Comparison of ENCODE assay signal across 10 cellular contexts in the genomic region with DNA sequence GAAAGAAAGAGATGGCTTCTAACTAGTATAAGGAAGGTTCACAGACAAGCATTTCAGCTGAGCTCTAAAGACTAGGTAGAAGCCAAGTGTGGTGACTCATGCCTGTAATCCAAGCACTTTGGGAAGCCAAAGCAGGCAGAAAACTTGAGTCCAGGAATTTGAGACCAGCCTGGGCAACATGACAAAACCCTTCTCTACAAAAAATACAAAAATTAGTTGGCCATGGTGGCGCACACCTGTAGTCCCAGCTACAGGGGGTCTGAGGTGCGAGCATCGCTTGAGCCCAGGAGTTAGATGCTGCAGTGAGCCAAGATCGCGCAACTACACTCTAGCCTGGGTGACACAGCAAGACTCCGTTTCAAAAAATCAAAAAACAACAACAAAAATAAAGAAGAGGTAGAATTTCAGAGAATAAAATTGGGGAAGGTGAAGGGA. TPM values are rescaled to one million over a fixed set of nuclear protein-coding genes. Genes with fewer than 3 reads are reported as not detected.
DNase-seq lines count a peak whose midpoint lies in the region; FAIRE-seq and TF ChIP-seq lines count a peak whose summit lies in the region.
"Had no signal": no experiment of that assay in that cellular context is flagged by ENCODE, and none has a peak within 500 bp of the region (broad histone marks: within the 10 kb centered on the region; RNA-seq: fewer than 3 reads in every experiment).

No MANE protein-coding gene starts in this region.

- H3K27me3 ChIP-seq in sigmoid colon: no peaks in the 10 kb centered on the region

- peak overlapping the region; percentile 1 to 56 (median 33) for H3K27ac ChIP-seq in sigmoid colon

- no peak for TF ChIP-seq POLR2A in sigmoid colon (IDR thresholded peaks at IDR 0.05)

- FAIRE-seq in G401.6 (lab: Jason Lieb, UNC): peak; percentile 67

- no peaks in the 10 kb centered on the region for H3K36me3 ChIP-seq in sigmoid colon

- no peaks in the 10 kb centered on the region for H3K9me3 ChIP-seq in sigmoid colon

- 93 to 97% methylated on average over 6 of the region's 6 CpGs for WGBS in sigmoid colon, 2 donors

- intact Hi-C loops in sigmoid colon (cut with DNase I): loop anchor here (5.0 kb wide), 1 partner anchor 38 kb away; no protein-coding TSS in a partner anchor

- TF ChIP-seq EP300 in sigmoid colon (IDR thresholded peaks at IDR 0.05): no peak

- DNase-seq in RPMI7951 (ENCODE audit: low read depth): peak; percentile 76
- peak; percentile 84 for DNase-seq in fibroblast of mammary gland (ENCODE audit: low read depth)
- DNase-seq in sigmoid colon: no peak
- DNase-seq in SK-N-DZ (ENCODE audit: low spot score): no peak
- no peak for DNase-seq in NCI-H526 treated with DMSO at 0.1 percent for 48 hours (lab: John Stamatoyannopoulos, UW)
- no peak for DNase-seq in NCI-H2081 treated with DMSO at 0.1 percent for 48 hours (lab: John Stamatoyannopoulos, UW)
- no peak for DNase-seq in activated CD4-positive, alpha-beta T cell treated with anti-CD3 and anti-CD28 coated beads, Interleukin-2, amount 50 U/mL, for 4 hours
- DNase-seq: activated CD8-positive, alpha-beta memory T cell treated with anti-CD3 and anti-CD28 coated beads, Interleukin-2, amount 10 ng/mL, durations not matched to agents 7 days and 5 days; stimulated activated naive CD8-positive, alpha-beta T cell treated with anti-CD3 and anti-CD28 coated beads, Interleukin-15, Interleukin-2, amounts not matched to agents 100 U/mL and 50 U/mL, for 24 hours had no signal

- TF ChIP-seq CTCF in fibroblast of mammary gland (conservative IDR thresholded peaks at IDR 0.05; ENCODE audit: control insufficient read depth, insufficient read depth, low read depth, low read length): no peak
- TF ChIP-seq CTCF in sigmoid colon (IDR thresholded peaks at IDR 0.05): no peak

- H3K4me1 ChIP-seq in sigmoid colon: peaks cover 0 to 41% (median 26%) of the 10 kb centered on the region in 4 donors

- H3K4me3 ChIP-seq in fibroblast of mammary gland (ENCODE audit: control insufficient read depth, low read depth, low read length): no peak overlapping the region
- no peak overlapping the region for H3K4me3 ChIP-seq in sigmoid colon

RNA-seq across cellular contexts. Expression of a gene that starts 27.8 kb away (rescaled TPM):
- total RNA-seq in RPMI7951 (2014; rRNA removed; shearing (Covaris generic)): 14.6 and 21.3 TPM in 2 replicates
- 10 to 100 TPM; 16.6 to 29.6 (median 20.4) TPM for total RNA-seq in sigmoid colon
- polyA plus RNA-seq in sigmoid colon: 10 to 100 TPM in 1 of 3 donors, 1 to 10 TPM in 2; 8.8 to 12.1 (median 9.0) TPM
- polyA plus RNA-seq in SK-N-DZ (2014; cell fraction: cytosol; rRNA removed): 9.7 and 10.1 TPM in 2 replicates
- 9.1 and 13.4 TPM in 2 replicates for polyA plus RNA-seq in SK-N-DZ (2014; cell fraction: nucleus; rRNA removed)

RNA-seq across cellular contexts. Expression of a gene that starts 42.6 kb away (rescaled TPM):
- 77.1 and 91.3 TPM in 2 replicates for total RNA-seq in RPMI7951 (2014; rRNA removed; shearing (Covaris generic))
- 10 to 100 TPM; 65.0 to 77.3 (median 68.1) TPM for total RNA-seq in sigmoid colon
- polyA plus RNA-seq in sigmoid colon: 100 to 1,000 TPM in 1 of 3 donors, 10 to 100 TPM in 2; 81.1 to 106 (median 99.6) TPM
- 42.6 and 43.0 TPM in 2 replicates for polyA plus RNA-seq in SK-N-DZ (2014; cell fraction: cytosol; rRNA removed)
- polyA plus RNA-seq in SK-N-DZ (2014; cell fraction: nucleus; rRNA removed): 20.3 and 28.1 TPM in 2 replicates

Comparison
In these comparisons a context has a peak if more than half of its experiments do, and no peak if none do; other contexts are left out.
1. DNase-seq: peak in RPMI7951 (single experiment) and fibroblast of mammary gland (single experiment); none in sigmoid colon (single experiment), SK-N-DZ (single experiment), NCI-H526 treated with DMSO at 0.1 percent for 48 hours (single experiment), NCI-H2081 treated with DMSO at 0.1 percent for 48 hours (single experiment) and activated CD4-positive, alpha-beta T cell treated with anti-CD3 and anti-CD28 coated beads, Interleukin-2, amount 50 U/mL, for 4 hours (0 of 2).